ENCODE assay signal across 22 cellular contexts in genomic region chr7:35286422-35286821, GRCh38. TPM values are rescaled to one million over a fixed set of nuclear protein-coding genes. Genes with fewer than 3 reads are reported as not detected.
DNase-seq lines count a peak whose midpoint lies in the region; ATAC-seq and TF ChIP-seq lines count a peak whose summit lies in the region.
"Had no signal": no experiment of that assay in that cellular context is flagged by ENCODE, and none has a peak within 500 bp of the region (broad histone marks: within the 10 kb centered on the region; RNA-seq: fewer than 3 reads in every experiment).

No MANE protein-coding gene starts in this region.

- H2BK120ac ChIP-seq in mesenchymal stem cell (ENCODE audit: low read depth, low read length), result no peak overlapping the region

- TF ChIP-seq CTCF in BE2C (IDR thresholded peaks at IDR 0.05; ENCODE audit: low read depth, low read length), result no peak
- no peak for TF ChIP-seq CTCF in mammary epithelial cell (conservative IDR thresholded peaks at IDR 0.05 in 1 of 2, IDR thresholded peaks at IDR 0.05 in 1 of 2; ENCODE audit: extremely low read depth in 1 of 2, insufficient read depth in 1 of 2, low read depth in 1 of 2, low read length in 2 of 2)
- TF ChIP-seq CTCF in prostate gland (IDR thresholded peaks at IDR 0.05), result no peak
- no peak for TF ChIP-seq CTCF in psoas muscle (IDR thresholded peaks at IDR 0.05)

- TF ChIP-seq POLR2A in prostate gland (IDR thresholded peaks at IDR 0.05), result no peak

- no peak overlapping the region for H3K4me3 ChIP-seq in BE2C (ENCODE audit: low read depth, low read length)
- H3K4me3 ChIP-seq in mammary epithelial cell (replicated peaks in 1 of 3; ENCODE audit: insufficient read depth in 1 of 3, low read depth in 2 of 3, low read length in 3 of 3), result no peak overlapping the region
- no peak overlapping the region for H3K4me3 ChIP-seq in mesenchymal stem cell (ENCODE audit: insufficient read depth in 1 of 2, low read depth in 1 of 2, low read length in 2 of 2)
- H3K4me3 ChIP-seq in prostate gland, result no peak overlapping the region
- no peak overlapping the region for H3K4me3 ChIP-seq in psoas muscle
- H3K4me3 ChIP-seq: upper lobe of right lung had no signal

- no peak overlapping the region for H3K4ac ChIP-seq in mesenchymal stem cell (ENCODE audit: low read depth in 1 of 2, low read length in 2 of 2)

- intact Hi-C loops in mammary epithelial cell (cut with micrococcal nuclease), result no loop called here
- intact Hi-C loops in prostate gland (cut with DNase I), result no loop called here
- intact Hi-C loops in psoas muscle (cut with DNase I), result no loop called here

- H3K79me1 ChIP-seq in mesenchymal stem cell (replicated peaks; ENCODE audit: low read length, poor library complexity, severe bottlenecking), result no peaks in the 10 kb centered on the region

- H4K20me1 ChIP-seq in mammary epithelial cell (ENCODE audit: insufficient read depth, low read length), result no peaks in the 10 kb centered on the region

- H3K27ac ChIP-seq in mammary epithelial cell (ENCODE audit: insufficient read depth, low read depth, low read length) (no peak overlapping the region), mesenchymal stem cell (ENCODE audit: low read length, poor library complexity, severe bottlenecking) (no peak overlapping the region), prostate gland (no peak overlapping the region), psoas muscle (no peak overlapping the region)
- H3K27ac ChIP-seq: upper lobe of right lung had no signal

- H3K79me2 ChIP-seq in mammary epithelial cell (ENCODE audit: insufficient read depth, low read length), result no peaks in the 10 kb centered on the region

- no peak overlapping the region for H3K14ac ChIP-seq in mesenchymal stem cell (ENCODE audit: low read length in 2 of 2)

- no TSS peak for BruUV-seq in mammary epithelial cell (replicated peaks; lab: Mats Ljungman, UMichigan)

- peaks cover 38% of the 10 kb centered on the region for H3K4me1 ChIP-seq in BE2C
- no peaks in the 10 kb centered on the region for H3K4me1 ChIP-seq in mammary epithelial cell (ENCODE audit: insufficient read depth, low read length)
- H3K4me1 ChIP-seq in mesenchymal stem cell (ENCODE audit: control insufficient read depth, insufficient read depth, low read depth, low read length), result no peaks in the 10 kb centered on the region
- H3K4me1 ChIP-seq in prostate gland (replicated peaks), result no peaks in the 10 kb centered on the region
- no peaks in the 10 kb centered on the region for H3K4me1 ChIP-seq in psoas muscle
- H3K4me1 ChIP-seq: upper lobe of right lung had no signal

- CTCF ChIA-PET in mammary epithelial cell (lab: Charles Lee; ENCODE audit: low non-redundant PET), result no interaction called here

- H2AK5ac ChIP-seq in mesenchymal stem cell (ENCODE audit: low read length, severe bottlenecking), result no peak overlapping the region

- ATAC-seq in psoas muscle, result no peak
- ATAC-seq: HCT116, natural killer cell, T-cell, upper lobe of right lung, WTC11 had no signal

- H2BK15ac ChIP-seq in mesenchymal stem cell (ENCODE audit: low read depth, poor library complexity, severe bottlenecking), result no peak overlapping the region

- H3K9ac ChIP-seq in mammary epithelial cell (ENCODE audit: insufficient read depth, low read length), result no peak overlapping the region
- H3K9ac ChIP-seq in mesenchymal stem cell (ENCODE audit: low read length), result no peak overlapping the region

- H4K8ac ChIP-seq in mesenchymal stem cell (ENCODE audit: low read length), result no peak overlapping the region

- no peak overlapping the region for H2BK5ac ChIP-seq in mesenchymal stem cell (ENCODE audit: low read depth, low read length, poor library complexity, severe bottlenecking)

- dilution Hi-C loops in mammary epithelial cell (cut with HindIII; ENCODE audit: low sequenced_read_pairs), result no loop called here

- H3K23ac ChIP-seq in mesenchymal stem cell (ENCODE audit: low read length in 2 of 2), result no peak overlapping the region

- no peak overlapping the region for H2BK12ac ChIP-seq in mesenchymal stem cell (ENCODE audit: low read length in 2 of 2)

- H3K9me3 ChIP-seq in BE2C, result no peaks in the 10 kb centered on the region
- H3K9me3 ChIP-seq in mammary epithelial cell (replicated peaks; ENCODE audit: insufficient read depth, low read length), result no peaks in the 10 kb centered on the region
- peaks cover 4% of the 10 kb centered on the region for H3K9me3 ChIP-seq in mesenchymal stem cell (ENCODE audit: control insufficient read depth, low read length)
- no peaks in the 10 kb centered on the region for H3K9me3 ChIP-seq in prostate gland
- H3K9me3 ChIP-seq in psoas muscle, result no peaks in the 10 kb centered on the region
- H3K9me3 ChIP-seq: upper lobe of right lung had no signal

- H2AFZ ChIP-seq in mammary epithelial cell (ENCODE audit: low read depth, low read length) (no peak overlapping the region), mesenchymal stem cell (ENCODE audit: low read depth, low read length) (no peak overlapping the region)

- in situ Hi-C loops in mammary epithelial cell (cut with MboI; ENCODE audit: low sequenced_read_pairs in 2 of 2), result no loop called here

- H4K91ac ChIP-seq in mesenchymal stem cell (ENCODE audit: low read length), result no peak overlapping the region

- H3K27me3 ChIP-seq in BE2C, result no peaks in the 10 kb centered on the region
- H3K27me3 ChIP-seq in mammary epithelial cell (ENCODE audit: insufficient read depth, low read length), result no peaks in the 10 kb centered on the region
- H3K27me3 ChIP-seq in mesenchymal stem cell (ENCODE audit: control insufficient read depth in 1 of 2, insufficient read depth in 1 of 2, low read length in 2 of 2), result peaks cover 0 to 5% of the 10 kb centered on the region in 2 experiments
- no peaks in the 10 kb centered on the region for H3K27me3 ChIP-seq in prostate gland (replicated peaks; ENCODE audit: insufficient read depth)
- H3K27me3 ChIP-seq in psoas muscle (ENCODE audit: insufficient read depth in 3 of 3, low read length in 2 of 3), result peaks cover 0 to 3% (median 2%) of the 10 kb centered on the region in 3 donors
- H3K27me3 ChIP-seq: upper lobe of right lung had no signal

- H3K4me2 ChIP-seq in mammary epithelial cell (ENCODE audit: insufficient read depth, low read depth, low read length) (no peak overlapping the region), mesenchymal stem cell (ENCODE audit: low read length, poor library complexity, severe bottlenecking) (no peak overlapping the region)

- H3K36me3 ChIP-seq in BE2C (no peaks in the 10 kb centered on the region), mammary epithelial cell (ENCODE audit: insufficient read depth, low read length) (no peaks in the 10 kb centered on the region), mesenchymal stem cell (ENCODE audit: control insufficient read depth in 1 of 2, insufficient read depth in 2 of 2, low read depth in 1 of 2, low read length in 2 of 2) (no peaks in the 10 kb centered on the region), prostate gland (no peaks in the 10 kb centered on the region), psoas muscle (ENCODE audit: insufficient read depth in 1 of 2, low read depth in 1 of 2) (no peaks in the 10 kb centered on the region)
- H3K36me3 ChIP-seq: upper lobe of right lung had no signal

- DNase-seq in BE2C (peak; percentile 19), M059J (ENCODE audit: low read depth) (peak; percentile 79), mammary epithelial cell (peak; percentile 3), mesenchymal stem cell (peak; percentile 43), prostate gland (ENCODE audit: low spot score) (no peak), SIG-M5 (lab: John Stamatoyannopoulos, UW) (no peak), psoas muscle (no peak), DMS 273 (lab: John Stamatoyannopoulos, UW; ENCODE audit: unreplicated experiment) (no peak)
- DNase-seq: activated CD4-positive, alpha-beta memory T cell treated with anti-CD3 and anti-CD28 coated beads for 36 hours; activated naive CD4-positive, alpha-beta T cell treated with anti-CD3 and anti-CD28 coated beads for 36 hours; anterior cingulate cortex; kidney; natural killer cell; NCI-H1694; NCI-H446; stimulated activated CD4-positive, alpha-beta T cell treated with anti-CD3 and anti-CD28 coated beads, Interleukin-4, amount 100 ng/mL, for 4 hours; T-cell; upper lobe of right lung had no signal

- H3K18ac ChIP-seq in mesenchymal stem cell (ENCODE audit: low read depth in 1 of 2, low read length in 2 of 2), result no peak overlapping the region

RNA-seq across cellular contexts. Expression of gene TBX20, which starts 32.5 kb away (rescaled TPM):
- polyA plus RNA-seq in BE2C (2012; ENCODE audit: insufficient read depth, insufficient read length, low read depth), result 8.8 TPM
- total RNA-seq in M059J (2014; rRNA removed; shearing (Covaris generic)), result 2.1 and 4.3 TPM in 2 replicates
- not detected for total RNA-seq in mammary epithelial cell
- not detected for polyA plus RNA-seq in mammary epithelial cell
- polyA minus RNA-seq in mammary epithelial cell, result not detected
- polyA plus RNA-seq in mesenchymal stem cell (2013, experiment 1 of 2), result 1.1 TPM
- 1.1 TPM for polyA plus RNA-seq in mesenchymal stem cell (2013, experiment 2 of 2)
- 1 to 10 TPM in 1 of 2 donors, not detected in 1; 1.2 TPM for total RNA-seq in prostate gland
- total RNA-seq in psoas muscle, result not detected
- polyA plus RNA-seq in psoas muscle, result not detected
- total RNA-seq: activated naive CD4-positive, alpha-beta T cell treated with anti-CD3 and anti-CD28 coated beads for 36 hours; kidney; natural killer cell; upper lobe of right lung had no signal
- polyA plus RNA-seq: CD14-positive monocyte, IgD-negative memory B cell had no signal

Comparison
In these comparisons a context has a peak if more than half of its experiments do, and no peak if none do; other contexts are left out.
1. DNase-seq: peak in BE2C (single experiment), M059J (single experiment), mammary epithelial cell (single experiment) and mesenchymal stem cell (single experiment); none in prostate gland (single experiment), SIG-M5 (single experiment), psoas muscle (0 of 2) and DMS 273 (single experiment).